ENCODE assay signal across 8 cellular contexts in genomic region chr5:72817076-72817476, GRCh38. TPM values are rescaled to one million over a fixed set of nuclear protein-coding genes. Genes with fewer than 3 reads are reported as not detected.
DNase-seq lines count a peak whose midpoint lies in the region; ATAC-seq, FAIRE-seq and TF ChIP-seq lines count a peak whose summit lies in the region.

No MANE protein-coding gene starts in this region.

- H3K27ac ChIP-seq in caudate nucleus (ENCODE audit: low read depth, low read length), result peak overlapping the region; percentile 94
- H3K27ac ChIP-seq in kidney (ENCODE audit: low read depth in 2 of 2, low read length in 2 of 2), result peak overlapping the region; percentile 88 to 96

- ATAC-seq in GM19395 (IDR thresholded peaks at IDR 0.05; ENCODE audit: unreplicated experiment), result peak; percentile 36
- peak; percentile 37 for ATAC-seq in HG03439 (IDR thresholded peaks at IDR 0.05; ENCODE audit: unreplicated experiment)
- peak; percentile 17 to 23 (median 20) for ATAC-seq in T-cell (replicated peaks in 1 of 4)

- no peak for TF ChIP-seq CTCF in kidney (IDR thresholded peaks at IDR 0.05; ENCODE audit: borderline replicate concordance, extremely low read depth, insufficient read depth)

- no peaks in the 10 kb centered on the region for H3K36me3 Mint-ChIP-seq in T-cell

- peaks cover 0 to 22% of the 10 kb centered on the region in 2 donors for H3K4me1 ChIP-seq in kidney (ENCODE audit: control insufficient read depth in 1 of 2, insufficient read depth in 1 of 2, low read depth in 1 of 2, low read length in 2 of 2)

- no peaks in the 10 kb centered on the region for H3K9me3 Mint-ChIP-seq in T-cell

- H3K27me3 Mint-ChIP-seq in T-cell, result peaks cover 8 to 9% of the 10 kb centered on the region in 2 donors

- no peaks in the 10 kb centered on the region for H3K36me3 ChIP-seq in kidney (ENCODE audit: control insufficient read depth in 1 of 2, insufficient read depth in 2 of 2, low read length in 2 of 2)

- no peaks in the 10 kb centered on the region for H3K9me3 ChIP-seq in kidney (ENCODE audit: control insufficient read depth in 1 of 2, low read length in 2 of 2)

- intact Hi-C loops in kidney (cut with DNase I), result no loop called here

- H3K27ac Mint-ChIP-seq in T-cell, result peak overlapping the region; percentile 84 to 88

- peak overlapping the region; percentile 91 to 96 (median 94) for H3K4me3 Mint-ChIP-seq in T-cell

- DNase-seq in COR-L47 (lab: John Stamatoyannopoulos, UW) (peak; percentile 26), T-cell (peak in 27 of 34 experiments; percentile 3 to 55 (median 15)), caudate nucleus (lab: John Stamatoyannopoulos, UW) (peak in 52 of 61 donors; percentile 6 to 82 (median 56)), kidney (peak; percentile 88), NCI-H2081 treated with DMSO at 0.1 percent for 48 hours (lab: John Stamatoyannopoulos, UW) (no peak)
- DNase-seq in stimulated activated CD4-positive, alpha-beta T cell treated with anti-CD3 and anti-CD28 coated beads, Interleukin-15, amount 100 ng/mL, for 1 hour (ENCODE audit: low read depth in 1 of 2, low spot score in 1 of 2), result peak; percentile 4 to 14

- peak overlapping the region; percentile 76 to 90 for H3K4me3 ChIP-seq in kidney (ENCODE audit: low read length in 2 of 2)

- no peak for FAIRE-seq in kidney (lab: Jason Lieb, UNC)

- CTCF ChIA-PET in T-cell (lab: Charles Lee), result interaction anchor here (0.9 to 2.8 kb wide), 7 partner anchors 8 to 206 kb away, joined by 3 to 42 read pairs (median 4); no protein-coding TSS in a partner anchor

- H3K4me1 Mint-ChIP-seq in T-cell, result peaks cover 29 to 31% (median 31%) of the 10 kb centered on the region in 3 donors

- POLR2A ChIA-PET in T-cell (lab: Charles Lee), result interaction anchor here (0.6 to 2.2 kb wide), 5 partner anchors 30 to 497 kb away, joined by 3 to 22 read pairs (median 4); no protein-coding TSS in a partner anchor

- H3K9ac ChIP-seq in kidney (ENCODE audit: low read length in 2 of 2), result peak overlapping the region; percentile 35 to 76

RNA-seq across cellular contexts. Expression of gene TNPO1, which starts 0.6 kb away (rescaled TPM):
- total RNA-seq in T-cell (10 to 100 TPM; 66.3 to 79.0 (median 67.8) TPM), kidney (86.6 TPM)
- polyA plus RNA-seq in kidney (ENCODE audit: insufficient read depth, low read depth, low replicate concordance), result 15.6 TPM
